Comparison of ENCODE assay signal across 21 cellular contexts in genomic region chr12:39464976-39465375, GRCh38.
"Had no signal": no experiment of that assay in that cellular context is flagged by ENCODE, and none has a peak within 500 bp of the region (broad histone marks: within the 10 kb centered on the region; RNA-seq: fewer than 3 reads in every experiment).

No MANE protein-coding gene starts in this region.

- H3K4me3 ChIP-seq: body of pancreas, lower lobe of right lung, psoas muscle, sigmoid colon, stomach, testis, upper lobe of right lung had no signal

- H3K9me3 ChIP-seq: body of pancreas, lower lobe of right lung, psoas muscle, sigmoid colon, stomach, testis, upper lobe of right lung had no signal

- H3K36me3 ChIP-seq: lower lobe of right lung, sigmoid colon, stomach, upper lobe of right lung had no signal

- H3K4me1 ChIP-seq: body of pancreas, lower lobe of right lung, psoas muscle, sigmoid colon, stomach, testis, upper lobe of right lung had no signal

- ATAC-seq: activated CD8-positive, alpha-beta T cell treated with anti-CD3 and anti-CD28 coated beads, Interleukin-2, amount 10 ng/mL, durations not matched to agents 7 days and 5 days; body of pancreas; left colon; lower lobe of right lung; psoas muscle; T-helper 17 cell; upper lobe of right lung had no signal

- H3K36me3 Mint-ChIP-seq: activated naive CD8-positive, alpha-beta T cell treated with anti-CD3 and anti-CD28 coated beads for 36 hours; mesothelial cell of epicardium had no signal

- H3K4me3 Mint-ChIP-seq: activated CD4-positive, alpha-beta T cell treated with anti-CD3 and anti-CD28 coated beads, Interleukin-2, amount 10 ng/mL, durations not matched to agents 24 days and 14 days; activated CD8-positive, alpha-beta T cell treated with anti-CD3 and anti-CD28 coated beads, Interleukin-2, amount 10 ng/mL, durations not matched to agents 7 days and 5 days; activated naive CD8-positive, alpha-beta T cell treated with anti-CD3 and anti-CD28 coated beads for 36 hours; activated T-helper 1 cell treated with anti-CD3 and anti-CD28 coated beads, Interleukin-12 subunit alpha, Interleukin-12 subunit beta, Interleukin-2, Interleukin-4 antibody, amounts not matched to agents 30 ng/mL and 10 ng/mL and 1 ng/mL, durations not matched to agents 14 hours and 24 hours and 36 hours; mesothelial cell of epicardium; T-helper 17 cell had no signal

- H3K27me3 ChIP-seq: body of pancreas, sigmoid colon, stomach, testis, upper lobe of right lung had no signal

- H3K27me3 Mint-ChIP-seq: activated CD4-positive, alpha-beta T cell treated with anti-CD3 and anti-CD28 coated beads, Interleukin-2, amount 10 ng/mL, durations not matched to agents 24 days and 14 days; activated naive CD8-positive, alpha-beta T cell treated with anti-CD3 and anti-CD28 coated beads for 36 hours; T-helper 17 cell had no signal

- H3K27ac ChIP-seq: body of pancreas, lower lobe of right lung, psoas muscle, sigmoid colon, stomach, testis, upper lobe of right lung had no signal

- H3K27ac Mint-ChIP-seq: activated CD4-positive, alpha-beta T cell treated with anti-CD3 and anti-CD28 coated beads, Interleukin-2, amount 10 ng/mL, durations not matched to agents 24 days and 14 days; activated CD8-positive, alpha-beta T cell treated with anti-CD3 and anti-CD28 coated beads, Interleukin-2, amount 10 ng/mL, durations not matched to agents 7 days and 5 days; activated naive CD8-positive, alpha-beta T cell treated with anti-CD3 and anti-CD28 coated beads for 36 hours; activated T-helper 1 cell treated with anti-CD3 and anti-CD28 coated beads, Interleukin-12 subunit alpha, Interleukin-12 subunit beta, Interleukin-2, Interleukin-4 antibody, amounts not matched to agents 30 ng/mL and 10 ng/mL and 1 ng/mL, durations not matched to agents 14 hours and 24 hours and 36 hours; mesothelial cell of epicardium; T-helper 17 cell had no signal

- H3K4me1 Mint-ChIP-seq: mesothelial cell of epicardium had no signal

- DNase-seq: activated CD4-positive, alpha-beta T cell treated with anti-CD3 and anti-CD28 coated beads, Interleukin-2, amount 10 ng/mL, durations not matched to agents 24 days and 14 days; activated CD4-positive, CD25-positive, alpha-beta regulatory T cell; activated CD8-positive, alpha-beta memory T cell treated with anti-CD3 and anti-CD28 coated beads, Interleukin-2, amount 50 U/mL, for 4 hours; activated CD8-positive, alpha-beta T cell treated with anti-CD3 and anti-CD28 coated beads, Interleukin-2, amount 10 ng/mL, durations not matched to agents 7 days and 5 days; activated naive CD8-positive, alpha-beta T cell treated with anti-CD3 and anti-CD28 coated beads for 36 hours; amygdala; body of pancreas; central memory CD4-positive, alpha-beta T cell; cortex of kidney; effector memory CD4-positive, alpha-beta T cell; left colon; lower lobe of right lung; psoas muscle; sigmoid colon; stimulated activated CD4-positive, alpha-beta T cell treated with anti-CD3 and anti-CD28 coated beads, Interleukin-1b, Interleukin-23, amount 100 ng/mL, for 48 hours; stomach; T-helper 17 cell; testis; upper lobe of right lung had no signal
